10 cellular contexts compared by ENCODE assay signal in the genomic region with DNA sequence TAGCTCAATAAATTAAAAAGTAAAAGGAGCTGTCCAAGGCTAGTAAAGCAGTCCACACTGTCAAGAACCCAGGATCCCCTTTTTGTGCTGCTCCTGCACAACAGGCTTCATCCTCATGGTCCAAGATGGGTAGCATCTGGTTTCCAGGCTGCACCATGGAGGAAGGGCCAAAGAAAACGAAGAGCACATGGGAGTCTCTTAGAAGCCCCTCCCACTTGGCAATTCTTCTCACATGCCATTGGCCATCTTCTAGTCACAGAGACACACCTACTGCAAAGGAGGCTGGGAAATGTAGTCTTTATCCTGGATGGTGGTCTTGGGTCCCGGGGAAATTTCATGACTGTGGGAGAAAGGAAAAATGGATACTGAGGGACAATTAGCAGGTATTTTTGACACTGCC. TPM values are rescaled to one million over a fixed set of nuclear protein-coding genes. Genes with fewer than 3 reads are reported as not detected.
DNase-seq lines count a peak whose midpoint lies in the region; ATAC-seq and TF ChIP-seq lines count a peak whose summit lies in the region.
"Had no signal": no experiment of that assay in that cellular context is flagged by ENCODE, and none has a peak within 500 bp of the region (broad histone marks: within the 10 kb centered on the region; RNA-seq: fewer than 3 reads in every experiment).

No MANE protein-coding gene starts in this region.

- H3K27me3 ChIP-seq in SK-N-SH (ENCODE audit: insufficient read depth) (no peaks in the 10 kb centered on the region), ovary (no peaks in the 10 kb centered on the region)
- H3K27me3 ChIP-seq: vagina had no signal

- H3K36me3 ChIP-seq in SK-N-SH (replicated peaks in 1 of 2; ENCODE audit: control insufficient read depth in 1 of 2, insufficient read depth in 2 of 2, low read length in 1 of 2) = no peaks in the 10 kb centered on the region
- no peaks in the 10 kb centered on the region for H3K36me3 ChIP-seq in ovary
- H3K36me3 ChIP-seq: vagina had no signal

- no peak for TF ChIP-seq POLR2A in ovary (IDR thresholded peaks at IDR 0.05)

- TF ChIP-seq RAD21 in SK-N-SH (IDR thresholded peaks at IDR 0.05; ENCODE audit: low read length) = no peak

- intact Hi-C loops in ovary (cut with DNase I) = no loop called here

- no peak overlapping the region for H3K9ac ChIP-seq in SK-N-SH

- WGBS in SK-N-SH (ENCODE audit: low lambda C conversion rate) = 50% methylated on average over 2 of the region's 2 CpGs
- 60 to 67% (median 60%) methylated on average over 2 of the region's 2 CpGs for WGBS in ovary, 3 donors

- H4K20me1 ChIP-seq in SK-N-SH (ENCODE audit: insufficient read depth) = no peaks in the 10 kb centered on the region

- H3K4me1 ChIP-seq in SK-N-SH (ENCODE audit: control insufficient read depth in 1 of 2, insufficient read depth in 2 of 2, low read depth in 1 of 2, low read length in 1 of 2) (no peaks in the 10 kb centered on the region; a peak in 1 of 4 replicates), ovary (ENCODE audit: insufficient read depth) (no peaks in the 10 kb centered on the region)
- H3K4me1 ChIP-seq: vagina had no signal

- peak; percentile 59 for ATAC-seq in HG02884 (IDR thresholded peaks at IDR 0.05; ENCODE audit: unreplicated experiment)

- no peaks in the 10 kb centered on the region for H3K79me2 ChIP-seq in SK-N-SH (ENCODE audit: insufficient read depth)

- H3K4me2 ChIP-seq in SK-N-SH = no peak overlapping the region

- H3K27ac ChIP-seq in SK-N-SH (ENCODE audit: low read depth in 2 of 2, low read length in 1 of 2) (no peak overlapping the region), ovary (no peak overlapping the region)
- H3K27ac ChIP-seq: vagina had no signal

- H3F3A ChIP-seq in SK-N-SH (replicated peaks; ENCODE audit: insufficient read depth) = no peaks in the 10 kb centered on the region

- POLR2A ChIA-PET in SK-N-SH (lab: Yijun Ruan, JAX) = no interaction called here

- TF ChIP-seq CTCF in SK-N-SH (IDR thresholded peaks at IDR 0.05) = no peak
- no peak for TF ChIP-seq CTCF in ovary (IDR thresholded peaks at IDR 0.05)

- TF ChIP-seq EP300 in SK-N-SH (IDR thresholded peaks at IDR 0.05; ENCODE audit: borderline replicate concordance in 1 of 2, low read depth in 1 of 2, low read length in 1 of 2) (no peak), ovary (IDR thresholded peaks at IDR 0.05) (no peak)

- H3K9me3 ChIP-seq in SK-N-SH (no peaks in the 10 kb centered on the region), ovary (no peaks in the 10 kb centered on the region)
- H3K9me3 ChIP-seq: vagina had no signal

- peak; percentile 57 for DNase-seq in ELF-1 (ENCODE audit: low read depth, low spot score)
- peak; percentile 36 for DNase-seq in SK-N-SH
- DNase-seq in hepatic stellate cell (ENCODE audit: low spot score) = peak; percentile 26
- DNase-seq in DMS153 treated with DMSO at 0.1 percent for 48 hours (lab: John Stamatoyannopoulos, UW; ENCODE audit: unreplicated experiment) = no peak
- DNase-seq in ovary = no peak
- DNase-seq in NOMO-1 treated with DMSO at 0.1 percent for 48 hours (lab: John Stamatoyannopoulos, UW; ENCODE audit: unreplicated experiment) = no peak
- no peak for DNase-seq in stimulated activated CD4-positive, alpha-beta T cell treated with anti-CD3 and anti-CD28 coated beads, Interleukin-12 subunit alpha, Interleukin-12 subunit beta, amount 100 ng/mL, for 4 hours
- DNase-seq: stimulated activated CD4-positive, alpha-beta T cell treated with anti-CD3 and anti-CD28 coated beads, Interleukin-1b, Interleukin-23, amount 100 ng/mL, for 48 hours had no signal

- CTCF ChIA-PET in SK-N-SH (lab: Yijun Ruan, JAX) = no interaction called here

- H3K9me2 ChIP-seq in SK-N-SH = no peaks in the 10 kb centered on the region

- no peak overlapping the region for H3K4me3 ChIP-seq in SK-N-SH (ENCODE audit: low read depth in 2 of 2, low read length in 1 of 2)
- H3K4me3 ChIP-seq in ovary = no peak overlapping the region
- H3K4me3 ChIP-seq: vagina had no signal

- H2AFZ ChIP-seq in SK-N-SH (ENCODE audit: low read depth) = no peak overlapping the region

TF ChIP-seq in SK-N-SH, 30 proteins besides CTCF, POLR2A, EP300 and RAD21 (continues in another document):
- TF ChIP-seq SMC3 (IDR thresholded peaks at IDR 0.05; ENCODE audit: low read depth, low read length) = no peak
- TF ChIP-seq, protein P1, sequence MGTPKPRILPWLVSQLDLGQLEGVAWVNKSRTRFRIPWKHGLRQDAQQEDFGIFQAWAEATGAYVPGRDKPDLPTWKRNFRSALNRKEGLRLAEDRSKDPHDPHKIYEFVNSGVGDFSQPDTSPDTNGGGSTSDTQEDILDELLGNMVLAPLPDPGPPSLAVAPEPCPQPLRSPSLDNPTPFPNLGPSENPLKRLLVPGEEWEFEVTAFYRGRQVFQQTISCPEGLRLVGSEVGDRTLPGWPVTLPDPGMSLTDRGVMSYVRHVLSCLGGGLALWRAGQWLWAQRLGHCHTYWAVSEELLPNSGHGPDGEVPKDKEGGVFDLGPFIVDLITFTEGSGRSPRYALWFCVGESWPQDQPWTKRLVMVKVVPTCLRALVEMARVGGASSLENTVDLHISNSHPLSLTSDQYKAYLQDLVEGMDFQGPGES (IDR thresholded peaks at IDR 0.05; ENCODE audit: low read depth, low read length) = no peak
- no peak for TF ChIP-seq NRF1 (IDR thresholded peaks at IDR 0.05; ENCODE audit: low read depth, low read length)
- TF ChIP-seq TCF12 (IDR thresholded peaks at IDR 0.05) = no peak
- no peak for TF ChIP-seq YY1 (IDR thresholded peaks at IDR 0.05; ENCODE audit: low read depth)
- no peak for TF ChIP-seq MEF2A (IDR thresholded peaks at IDR 0.05; ENCODE audit: borderline replicate concordance, low read depth)
- TF ChIP-seq EZH2phosphoT487 (IDR thresholded peaks at IDR 0.05; ENCODE audit: borderline replicate concordance, low read depth) = no peak
- TF ChIP-seq FOSL2 (IDR thresholded peaks at IDR 0.05; ENCODE audit: borderline replicate concordance, low read depth) = no peak
- TF ChIP-seq, protein P2, sequence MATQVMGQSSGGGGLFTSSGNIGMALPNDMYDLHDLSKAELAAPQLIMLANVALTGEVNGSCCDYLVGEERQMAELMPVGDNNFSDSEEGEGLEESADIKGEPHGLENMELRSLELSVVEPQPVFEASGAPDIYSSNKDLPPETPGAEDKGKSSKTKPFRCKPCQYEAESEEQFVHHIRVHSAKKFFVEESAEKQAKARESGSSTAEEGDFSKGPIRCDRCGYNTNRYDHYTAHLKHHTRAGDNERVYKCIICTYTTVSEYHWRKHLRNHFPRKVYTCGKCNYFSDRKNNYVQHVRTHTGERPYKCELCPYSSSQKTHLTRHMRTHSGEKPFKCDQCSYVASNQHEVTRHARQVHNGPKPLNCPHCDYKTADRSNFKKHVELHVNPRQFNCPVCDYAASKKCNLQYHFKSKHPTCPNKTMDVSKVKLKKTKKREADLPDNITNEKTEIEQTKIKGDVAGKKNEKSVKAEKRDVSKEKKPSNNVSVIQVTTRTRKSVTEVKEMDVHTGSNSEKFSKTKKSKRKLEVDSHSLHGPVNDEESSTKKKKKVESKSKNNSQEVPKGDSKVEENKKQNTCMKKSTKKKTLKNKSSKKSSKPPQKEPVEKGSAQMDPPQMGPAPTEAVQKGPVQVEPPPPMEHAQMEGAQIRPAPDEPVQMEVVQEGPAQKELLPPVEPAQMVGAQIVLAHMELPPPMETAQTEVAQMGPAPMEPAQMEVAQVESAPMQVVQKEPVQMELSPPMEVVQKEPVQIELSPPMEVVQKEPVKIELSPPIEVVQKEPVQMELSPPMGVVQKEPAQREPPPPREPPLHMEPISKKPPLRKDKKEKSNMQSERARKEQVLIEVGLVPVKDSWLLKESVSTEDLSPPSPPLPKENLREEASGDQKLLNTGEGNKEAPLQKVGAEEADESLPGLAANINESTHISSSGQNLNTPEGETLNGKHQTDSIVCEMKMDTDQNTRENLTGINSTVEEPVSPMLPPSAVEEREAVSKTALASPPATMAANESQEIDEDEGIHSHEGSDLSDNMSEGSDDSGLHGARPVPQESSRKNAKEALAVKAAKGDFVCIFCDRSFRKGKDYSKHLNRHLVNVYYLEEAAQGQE (IDR thresholded peaks at IDR 0.05; ENCODE audit: low read depth, low read length) = no peak
- TF ChIP-seq JUND (IDR thresholded peaks at IDR 0.05) = no peak
- TF ChIP-seq, protein P3, sequence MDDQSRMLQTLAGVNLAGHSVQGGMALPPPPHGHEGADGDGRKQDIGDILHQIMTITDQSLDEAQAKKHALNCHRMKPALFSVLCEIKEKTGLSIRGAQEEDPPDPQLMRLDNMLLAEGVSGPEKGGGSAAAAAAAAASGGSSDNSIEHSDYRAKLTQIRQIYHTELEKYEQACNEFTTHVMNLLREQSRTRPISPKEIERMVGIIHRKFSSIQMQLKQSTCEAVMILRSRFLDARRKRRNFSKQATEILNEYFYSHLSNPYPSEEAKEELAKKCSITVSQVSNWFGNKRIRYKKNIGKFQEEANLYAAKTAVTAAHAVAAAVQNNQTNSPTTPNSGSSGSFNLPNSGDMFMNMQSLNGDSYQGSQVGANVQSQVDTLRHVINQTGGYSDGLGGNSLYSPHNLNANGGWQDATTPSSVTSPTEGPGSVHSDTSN (IDR thresholded peaks at IDR 0.05) = no peak
- TF ChIP-seq MXI1 (IDR thresholded peaks at IDR 0.05; ENCODE audit: low read depth, low read length) = no peak
- no peak for TF ChIP-seq SIN3A (IDR thresholded peaks at IDR 0.05; ENCODE audit: borderline replicate concordance, low read depth, low read length)
- TF ChIP-seq, protein P4, sequence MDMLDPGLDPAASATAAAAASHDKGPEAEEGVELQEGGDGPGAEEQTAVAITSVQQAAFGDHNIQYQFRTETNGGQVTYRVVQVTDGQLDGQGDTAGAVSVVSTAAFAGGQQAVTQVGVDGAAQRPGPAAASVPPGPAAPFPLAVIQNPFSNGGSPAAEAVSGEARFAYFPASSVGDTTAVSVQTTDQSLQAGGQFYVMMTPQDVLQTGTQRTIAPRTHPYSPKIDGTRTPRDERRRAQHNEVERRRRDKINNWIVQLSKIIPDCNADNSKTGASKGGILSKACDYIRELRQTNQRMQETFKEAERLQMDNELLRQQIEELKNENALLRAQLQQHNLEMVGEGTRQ (IDR thresholded peaks at IDR 0.05; ENCODE audit: borderline replicate concordance, low read depth, low read length) = no peak
- TF ChIP-seq FOXM1 (IDR thresholded peaks at IDR 0.05; ENCODE audit: low read depth) = no peak
- TF ChIP-seq GATA2 (CRISPR knock-in tag; IDR thresholded peaks at IDR 0.05) = no peak
- TF ChIP-seq RXRA (IDR thresholded peaks at IDR 0.05; ENCODE audit: borderline replicate concordance, low read depth) = no peak

RNA-seq across cellular contexts. Expression of a gene that starts 37.8 kb away (rescaled TPM):
- polyA plus RNA-seq in SK-N-SH (2012; rRNA removed) (0.29 and 0.46 TPM in 2 replicates), ovary (10 to 100 TPM in 1 of 2 donors, 1 to 10 TPM in 1; 9.2 to 13.8 TPM)
- 0.24 and 0.26 TPM in 2 replicates for polyA plus RNA-seq in SK-N-SH (2012; cell fraction: cytosol; rRNA removed)
- 1.0 and 2.1 TPM in 2 replicates for polyA plus RNA-seq in SK-N-SH (2012; cell fraction: nucleus; rRNA removed)
- total RNA-seq in ovary = 10 to 100 TPM in 6 of 7 donors, 1 to 10 TPM in 1; 5.9 to 56.3 (median 26.2) TPM

RNA-seq across cellular contexts. Expression of a gene that starts 44.7 kb away (rescaled TPM):
- polyA plus RNA-seq in SK-N-SH (2012; rRNA removed) (44.2 and 48.2 TPM in 2 replicates), ovary (10 to 100 TPM; 25.5 to 51.5 TPM)
- 33.6 and 40.0 TPM in 2 replicates for polyA plus RNA-seq in SK-N-SH (2012; cell fraction: cytosol; rRNA removed)
- polyA plus RNA-seq in SK-N-SH (2012; cell fraction: nucleus; rRNA removed) = 50.2 and 59.4 TPM in 2 replicates
- total RNA-seq in ovary = 10 to 100 TPM; 18.4 to 47.6 (median 33.0) TPM

Comparison
In these comparisons a context has a peak if more than half of its experiments do, and no peak if none do; other contexts are left out.
1. DNase-seq: peak in ELF-1 (single experiment), SK-N-SH (single experiment) and hepatic stellate cell (single experiment); none in DMS153 treated with DMSO at 0.1 percent for 48 hours (single experiment), ovary (0 of 5), NOMO-1 treated with DMSO at 0.1 percent for 48 hours (single experiment) and stimulated activated CD4-positive, alpha-beta T cell treated with anti-CD3 and anti-CD28 coated beads, Interleukin-12 subunit alpha, Interleukin-12 subunit beta, amount 100 ng/mL, for 4 hours (single experiment).